In genomic region chrX:11193035-11193469, GRCh38 we compare ENCODE assay signal across 17 cellular contexts.
DNase-seq lines count a peak whose midpoint lies in the region; ATAC-seq and TF ChIP-seq lines count a peak whose summit lies in the region.
"Had no signal": no experiment of that assay in that cellular context is flagged by ENCODE, and none has a peak within 500 bp of the region (broad histone marks: within the 10 kb centered on the region; RNA-seq: fewer than 3 reads in every experiment).

No MANE protein-coding gene starts in this region.

- peaks cover 2% of the 10 kb centered on the region; the same call in 1 of the 2 replicates for H3K36me3 ChIP-seq in SJCRH30
- H3K36me3 ChIP-seq in vagina: no peaks in the 10 kb centered on the region

- no peaks in the 10 kb centered on the region for H3K9me3 ChIP-seq in right cardiac atrium (ENCODE audit: control insufficient read depth, low read length)
- no peaks in the 10 kb centered on the region for H3K9me3 ChIP-seq in SJCRH30 (replicated peaks)
- no peaks in the 10 kb centered on the region for H3K9me3 ChIP-seq in vagina
- H3K9me3 ChIP-seq: Caco-2 had no signal

- no peak for DNase-seq in left ventricle myocardium superior
- no peak for DNase-seq in right cardiac atrium
- peak; percentile 13 to 57 for DNase-seq in SJCRH30
- peak; percentile 47 for DNase-seq in fibroblast of the aortic adventitia (ENCODE audit: low read depth)
- DNase-seq in GM20000 (ENCODE audit: low spot score): no peak
- DNase-seq in amygdala (lab: John Stamatoyannopoulos, UW): no peak
- DNase-seq in vagina (ENCODE audit: extremely low spot score in 2 of 2): no peak
- DNase-seq: activated CD4-positive, CD25-positive, alpha-beta regulatory T cell; activated gamma-delta T cell; aorta; Caco-2; cortex of kidney; mesendoderm; NCI-H187; NCI-H526 treated with DMSO at 0.1 percent for 48 hours had no signal

- H3K27ac ChIP-seq in right cardiac atrium (ENCODE audit: low read length): no peak overlapping the region
- H3K27ac ChIP-seq in SJCRH30: peak overlapping the region; percentile 36
- no peak overlapping the region for H3K27ac ChIP-seq in vagina
- H3K27ac ChIP-seq: KMS-11 had no signal

- peak; percentile 38 for ATAC-seq in left ventricle myocardium superior
- no peak for ATAC-seq in right cardiac atrium
- no peak for ATAC-seq in HG03280 (IDR thresholded peaks at IDR 0.05; ENCODE audit: unreplicated experiment)

- TF ChIP-seq CTCF in fibroblast of the aortic adventitia (IDR thresholded peaks at IDR 0.05; ENCODE audit: insufficient read depth, low read length) (no peak), GM20000 (IDR thresholded peaks at IDR 0.05; ENCODE audit: extremely low read depth, missing control alignments) (no peak), vagina (IDR thresholded peaks at IDR 0.05) (no peak)

- H3K27me3 ChIP-seq in right cardiac atrium (ENCODE audit: control insufficient read depth, insufficient read depth) (no peaks in the 10 kb centered on the region), SJCRH30 (no peaks in the 10 kb centered on the region), vagina (no peaks in the 10 kb centered on the region)

- TF ChIP-seq POLR2A in vagina (IDR thresholded peaks at IDR 0.05): no peak

- intact Hi-C loops in left ventricle myocardium superior (cut with micrococcal nuclease) (no loop called here), right cardiac atrium (cut with DNase I) (no loop called here), vagina (cut with DNase I) (no loop called here)

- 37% methylated on average over 5 of the region's 5 CpGs for WGBS in right cardiac atrium

- H3K4me3 ChIP-seq in right cardiac atrium (ENCODE audit: low read length) (no peak overlapping the region), SJCRH30 (no peak overlapping the region), fibroblast of the aortic adventitia (ENCODE audit: low read depth, low read length) (no peak overlapping the region), vagina (no peak overlapping the region)

- H3K4me1 ChIP-seq in right cardiac atrium (ENCODE audit: control insufficient read depth, insufficient read depth, low read length): no peaks in the 10 kb centered on the region
- peaks cover 24% of the 10 kb centered on the region for H3K4me1 ChIP-seq in SJCRH30
- no peaks in the 10 kb centered on the region for H3K4me1 ChIP-seq in vagina
- H3K4me1 ChIP-seq: Caco-2 had no signal

Comparison
In these comparisons a context has a peak if more than half of its experiments do, and no peak if none do; other contexts are left out.
1. DNase-seq: peak in SJCRH30 (2 of 2) and fibroblast of the aortic adventitia (single experiment); none in left ventricle myocardium superior (single experiment), right cardiac atrium (0 of 3), GM20000 (single experiment), amygdala (0 of 56) and vagina (0 of 2).